In the genomic region with DNA sequence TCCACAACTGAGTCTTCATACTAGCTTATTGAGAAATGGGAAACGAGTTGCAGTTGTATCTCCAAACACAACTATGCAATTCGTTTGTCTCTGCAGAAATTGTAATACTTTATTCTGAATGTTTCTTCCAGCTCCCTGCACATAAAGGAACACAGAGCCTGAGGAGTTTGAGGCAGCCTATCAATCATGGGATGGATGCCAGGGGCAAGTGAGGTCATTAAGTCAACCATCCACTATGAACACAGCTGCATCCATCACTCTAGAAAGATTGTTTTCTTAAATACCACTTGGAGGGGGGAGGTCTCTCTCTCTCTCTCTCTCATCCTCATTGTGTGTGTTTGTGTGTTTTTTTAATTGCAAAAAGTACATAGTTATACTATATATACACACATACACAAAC, we compare ENCODE assay signal across 14 cellular contexts.
"Had no signal": no experiment of that assay in that cellular context is flagged by ENCODE, and none has a peak within 500 bp of the region (broad histone marks: within the 10 kb centered on the region; RNA-seq: fewer than 3 reads in every experiment).

No MANE protein-coding gene starts in this region.

- DNase-seq: activated CD4-positive, alpha-beta T cell treated with anti-CD3 and anti-CD28 coated beads for 48 hours; activated CD8-positive, alpha-beta memory T cell treated with anti-CD3 and anti-CD28 coated beads for 24 hours; anterior cingulate cortex; effector CD8-positive, alpha-beta T cell; esophagus squamous epithelium; kidney; left lung; mammary epithelial cell; naive B cell; stimulated activated CD4-positive, alpha-beta T cell treated with anti-CD3 and anti-CD28 coated beads, Interleukin-12 subunit alpha, Interleukin-12 subunit beta, amount 100 ng/mL, for 4 hours; stimulated activated CD4-positive, alpha-beta T cell treated with anti-CD3 and anti-CD28 coated beads, Interleukin-2, amount 100 ng/mL, for 24 hours; uterus had no signal

- H3K4me3 Mint-ChIP-seq: stimulated activated effector memory CD8-positive, alpha-beta T cell treated with anti-CD3 and anti-CD28 coated beads, Interleukin-12 subunit alpha, Interleukin-12 subunit beta, amount 100 ng/mL, for 72 hours had no signal

- H3K27ac Mint-ChIP-seq: stimulated activated effector memory CD8-positive, alpha-beta T cell treated with anti-CD3 and anti-CD28 coated beads, Interleukin-12 subunit alpha, Interleukin-12 subunit beta, amount 100 ng/mL, for 72 hours had no signal

- ATAC-seq: left lung; stimulated activated effector memory CD8-positive, alpha-beta T cell treated with anti-CD3 and anti-CD28 coated beads, Interleukin-12 subunit alpha, Interleukin-12 subunit beta, amount 100 ng/mL, for 72 hours had no signal

- H3K9me3 ChIP-seq: esophagus squamous epithelium, left lung, uterus had no signal

- H3K27ac ChIP-seq: esophagus squamous epithelium, hepatocyte, left lung, uterus had no signal

- H3K27me3 ChIP-seq: uterus had no signal

- H3K9me3 Mint-ChIP-seq: naive B cell; stimulated activated effector memory CD8-positive, alpha-beta T cell treated with anti-CD3 and anti-CD28 coated beads, Interleukin-12 subunit alpha, Interleukin-12 subunit beta, amount 100 ng/mL, for 72 hours had no signal
